In the genomic region with DNA sequence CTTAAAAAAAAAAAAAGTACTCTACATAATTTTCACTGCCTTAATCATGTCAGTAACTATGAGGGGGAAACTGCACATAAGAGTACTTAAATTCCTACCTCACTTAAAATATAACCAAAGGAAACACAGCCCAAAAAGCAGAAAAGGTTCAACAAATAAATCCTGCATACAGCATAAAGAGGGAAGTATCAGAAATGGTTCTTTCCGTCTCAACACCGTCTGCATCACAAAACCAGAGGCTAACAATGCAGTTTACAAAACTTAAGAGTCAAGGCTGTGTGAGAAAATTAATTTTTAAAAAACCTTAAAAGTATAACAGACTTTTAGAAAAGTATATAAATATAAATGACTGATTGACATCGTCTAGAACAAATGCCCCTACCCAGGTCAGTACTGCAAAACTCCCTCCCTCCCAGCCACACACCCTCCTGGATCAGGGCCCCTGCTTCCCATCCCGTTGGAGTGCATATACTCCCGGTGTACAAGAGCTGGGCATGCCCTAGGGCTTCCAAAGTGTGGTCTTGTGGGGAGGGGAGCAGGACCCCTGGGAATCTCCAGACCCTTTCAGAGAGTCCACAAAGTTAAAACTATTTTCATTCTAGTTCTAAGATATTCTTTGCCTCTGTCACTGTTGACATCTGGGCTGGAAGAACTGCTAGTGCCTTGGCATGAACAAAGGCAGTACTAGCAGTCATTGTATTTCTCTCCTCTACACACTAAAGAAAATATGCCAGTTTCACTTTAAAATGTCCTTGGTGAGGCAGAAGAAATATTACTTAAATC, we compare ENCODE assay signal across 1 cellular context.
TF ChIP-seq lines count a peak whose summit lies in the region.

No MANE protein-coding gene starts in this region.

TF ChIP-seq in HEK293, 187 proteins besides CTCF, POLR2A, EP300 and RAD21 (continued from another document):
- no peak for TF ChIP-seq ZNF530 (tag by site-specific recombination; IDR thresholded peaks at IDR 0.05; ENCODE audit: low read depth)
- TF ChIP-seq, protein P1, sequence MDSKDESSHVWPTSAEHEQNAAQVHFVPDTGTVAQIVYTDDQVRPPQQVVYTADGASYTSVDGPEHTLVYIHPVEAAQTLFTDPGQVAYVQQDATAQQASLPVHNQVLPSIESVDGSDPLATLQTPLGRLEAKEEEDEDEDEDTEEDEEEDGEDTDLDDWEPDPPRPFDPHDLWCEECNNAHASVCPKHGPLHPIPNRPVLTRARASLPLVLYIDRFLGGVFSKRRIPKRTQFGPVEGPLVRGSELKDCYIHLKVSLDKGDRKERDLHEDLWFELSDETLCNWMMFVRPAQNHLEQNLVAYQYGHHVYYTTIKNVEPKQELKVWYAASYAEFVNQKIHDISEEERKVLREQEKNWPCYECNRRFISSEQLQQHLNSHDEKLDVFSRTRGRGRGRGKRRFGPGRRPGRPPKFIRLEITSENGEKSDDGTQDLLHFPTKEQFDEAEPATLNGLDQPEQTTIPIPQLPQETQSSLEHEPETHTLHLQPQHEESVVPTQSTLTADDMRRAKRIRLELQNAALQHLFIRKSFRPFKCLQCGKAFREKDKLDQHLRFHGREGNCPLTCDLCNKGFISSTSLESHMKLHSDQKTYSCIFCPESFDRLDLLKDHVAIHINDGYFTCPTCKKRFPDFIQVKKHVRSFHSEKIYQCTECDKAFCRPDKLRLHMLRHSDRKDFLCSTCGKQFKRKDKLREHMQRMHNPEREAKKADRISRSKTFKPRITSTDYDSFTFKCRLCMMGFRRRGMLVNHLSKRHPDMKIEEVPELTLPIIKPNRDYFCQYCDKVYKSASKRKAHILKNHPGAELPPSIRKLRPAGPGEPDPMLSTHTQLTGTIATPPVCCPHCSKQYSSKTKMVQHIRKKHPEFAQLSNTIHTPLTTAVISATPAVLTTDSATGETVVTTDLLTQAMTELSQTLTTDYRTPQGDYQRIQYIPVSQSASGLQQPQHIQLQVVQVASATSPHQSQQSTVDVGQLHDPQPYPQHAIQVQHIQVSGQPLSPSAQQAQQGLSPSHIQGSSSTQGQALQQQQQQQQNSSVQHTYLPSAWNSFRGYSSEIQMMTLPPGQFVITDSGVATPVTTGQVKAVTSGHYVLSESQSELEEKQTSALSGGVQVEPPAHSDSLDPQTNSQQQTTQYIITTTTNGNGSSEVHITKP (tag by site-specific recombination; IDR thresholded peaks at IDR 0.05) = 0 out of 2 replicates have a peak, but pooled peaks have one; percentile 19
